ENCODE assay signal across 27 cellular contexts in genomic region chr1:24568475-24568874, GRCh38. TPM values are rescaled to one million over a fixed set of nuclear protein-coding genes. Genes with fewer than 3 reads are reported as not detected.
DNase-seq lines count a peak whose midpoint lies in the region; ATAC-seq, FAIRE-seq and TF ChIP-seq lines count a peak whose summit lies in the region.
"Had no signal": no experiment of that assay in that cellular context is flagged by ENCODE, and none has a peak within 500 bp of the region (broad histone marks: within the 10 kb centered on the region; RNA-seq: fewer than 3 reads in every experiment).

No MANE protein-coding gene starts in this region.

- DNase-seq in Calu3 = no peak
- DNase-seq in K562 (ENCODE audit: extremely low read depth in 1 of 4, low spot score in 3 of 4) = no peak
- no peak for DNase-seq in memory B cell (ENCODE audit: low spot score in 2 of 2)
- DNase-seq in stomach = no peak
- no peak for DNase-seq in COLO829 (ENCODE audit: low spot score)
- no peak for DNase-seq in midbrain (lab: John Stamatoyannopoulos, UW)
- DNase-seq: activated CD4-positive, alpha-beta T cell treated with anti-CD3 and anti-CD28 coated beads, Interleukin-2, amount 10 ng/mL, durations not matched to agents 7 days and 5 days; activated CD8-positive, alpha-beta memory T cell treated with anti-CD3 and anti-CD28 coated beads, Interleukin-2, amount 10 ng/mL, durations not matched to agents 7 days and 5 days; amygdala; GF-D8; KBM-7; NCI-H2171; nucleus accumbens; stimulated activated CD4-positive, alpha-beta T cell treated with anti-CD3 and anti-CD28 coated beads, Interleukin-4, amount 100 ng/mL, for 4 hours; stimulated activated naive CD8-positive, alpha-beta T cell treated with anti-CD3 and anti-CD28 coated beads, Interleukin-15, Interleukin-2, amounts not matched to agents 100 U/mL and 50 U/mL, for 24 hours; T-helper 2 cell had no signal

- in situ Hi-C loops in K562 (cut with MboI) = no loop called here

- intact Hi-C loops in Calu3 (cut with micrococcal nuclease; ENCODE audit: unreplicated experiment) (no loop called here), K562 (cut with micrococcal nuclease) (no loop called here), stomach (cut with DNase I; ENCODE audit: low total_unique reads) (no loop called here)

- TF ChIP-seq POLR2A in K562 (conservative IDR thresholded peaks at IDR 0.05) (no peak), stomach (IDR thresholded peaks at IDR 0.05) (no peak)

- TF ChIP-seq RAD21 in K562 (CRISPR knock-in tag; conservative IDR thresholded peaks at IDR 0.05 in 1 of 2, IDR thresholded peaks at IDR 0.05 in 1 of 2) = no peak

- 3% methylated on average over 2 of the region's 2 CpGs for WGBS in K562 (ENCODE audit: insufficient coverage, low coverage, missing lambda C conversion rate)
- 36 to 74% (median 71%) methylated on average over 2 of the region's 2 CpGs for WGBS in stomach, 5 donors

- H4K20me1 ChIP-seq in K562 (replicated peaks; ENCODE audit: control insufficient read depth, insufficient read depth, low read length) = no peaks in the 10 kb centered on the region

- H3K4me1 ChIP-seq in K562 (replicated peaks in 1 of 2; ENCODE audit: control insufficient read depth in 2 of 2, insufficient read depth in 2 of 2, low read length in 2 of 2) (peaks cover 0 to 5% of the 10 kb centered on the region in 2 experiments; a peak in 1 of 5 replicates), stomach (peaks cover 10 to 32% (median 17%) of the 10 kb centered on the region in 4 donors)

- TF ChIP-seq CTCF in Calu3 (IDR thresholded peaks at IDR 0.05; ENCODE audit: unreplicated experiment) (no peak), K562 (IDR thresholded peaks at IDR 0.05 in 2 of 3, conservative IDR thresholded peaks at IDR 0.05 in 1 of 3; ENCODE audit: insufficient read depth in 2 of 3, low read depth in 1 of 3, low read length in 3 of 3) (no peak), stomach (IDR thresholded peaks at IDR 0.05) (no peak)

- no peak overlapping the region for H3K4me2 ChIP-seq in K562 (ENCODE audit: insufficient read depth, low read length)

- H3K9ac ChIP-seq in K562 (ENCODE audit: insufficient read depth in 1 of 2, low read depth in 2 of 2, low read length in 2 of 2) = no peak overlapping the region

- H3K9me3 Mint-ChIP-seq in Calu3 (ENCODE audit: low read depth, unreplicated experiment) = no peaks in the 10 kb centered on the region
- no peaks in the 10 kb centered on the region for H3K9me3 Mint-ChIP-seq in memory B cell
- H3K9me3 Mint-ChIP-seq: activated CD4-positive, alpha-beta T cell treated with anti-CD3 and anti-CD28 coated beads, Interleukin-2, amount 10 ng/mL, durations not matched to agents 7 days and 5 days; activated naive CD4-positive, alpha-beta T cell treated with anti-CD3 and anti-CD28 coated beads for 36 hours; CD8-positive, alpha-beta T cell; dendritic cell treated with granulocyte-macrophage colony-stimulating factor and Interleukin-4, amounts not matched to agents 40 ng/mL and 50 ng/mL, for 4 days had no signal

- BruUV-seq in Calu3 (replicated peaks; lab: Mats Ljungman, UMichigan) (no TSS peak), K562 (replicated peaks; lab: Mats Ljungman, UMichigan) (no TSS peak)

- CTCF ChIA-PET in Calu3 (lab: Charles Lee) (interaction anchor here (1.0 to 1.4 kb wide), 8 partner anchors 9 to 27 kb away, joined by 3 to 9 read pairs (median 4); no protein-coding TSS in a partner anchor), K562 (lab: Yijun Ruan, JAX; ENCODE audit: low intra/inter-chr PET ratio) (interaction anchor here (1.2 kb wide), 1 partner anchor 262 kb away, joined by 3 read pairs; no protein-coding TSS in a partner anchor)

- H3K4me1 Mint-ChIP-seq in Calu3 (ENCODE audit: low read depth, unreplicated experiment) (peaks cover 50% of the 10 kb centered on the region), memory B cell (peaks cover 25% of the 10 kb centered on the region)

- H2AFZ ChIP-seq in K562 (ENCODE audit: low read depth, low read length) = no peak overlapping the region

- peak overlapping the region; percentile 74 for H3K27ac Mint-ChIP-seq in Calu3 (ENCODE audit: unreplicated experiment)
- H3K27ac Mint-ChIP-seq in memory B cell = peak overlapping the region; percentile 28
- H3K27ac Mint-ChIP-seq: activated CD4-positive, alpha-beta T cell treated with anti-CD3 and anti-CD28 coated beads, Interleukin-2, amount 10 ng/mL, durations not matched to agents 7 days and 5 days; activated CD8-positive, alpha-beta memory T cell treated with anti-CD3 and anti-CD28 coated beads, Interleukin-2, amount 10 ng/mL, durations not matched to agents 7 days and 5 days; activated naive CD4-positive, alpha-beta T cell treated with anti-CD3 and anti-CD28 coated beads for 36 hours; CD8-positive, alpha-beta T cell; dendritic cell treated with granulocyte-macrophage colony-stimulating factor and Interleukin-4, amounts not matched to agents 40 ng/mL and 50 ng/mL, for 4 days had no signal

- H3K9me1 ChIP-seq in K562 (ENCODE audit: control insufficient read depth, insufficient read depth, low read length) = no peaks in the 10 kb centered on the region

- no peak for TF ChIP-seq EP300 in K562 (IDR thresholded peaks at IDR 0.05; ENCODE audit: low read length)
- TF ChIP-seq EP300 in stomach (IDR thresholded peaks at IDR 0.05) = no peak

- H3K9me3 ChIP-seq in K562 (replicated peaks; ENCODE audit: control insufficient read depth, insufficient read depth, low read depth, low read length) = no peaks in the 10 kb centered on the region
- no peaks in the 10 kb centered on the region for H3K9me3 ChIP-seq in stomach
- H3K9me3 ChIP-seq: right atrium auricular region had no signal

- ATAC-seq in K562 = no peak
- no peak for ATAC-seq in memory B cell (ENCODE audit: low read depth)
- no peak for ATAC-seq in GM21381 (IDR thresholded peaks at IDR 0.05; ENCODE audit: unreplicated experiment)
- no peak for ATAC-seq in HG02870 (IDR thresholded peaks at IDR 0.05; ENCODE audit: unreplicated experiment)
- ATAC-seq: activated CD8-positive, alpha-beta memory T cell treated with anti-CD3 and anti-CD28 coated beads, Interleukin-2, amount 10 ng/mL, durations not matched to agents 7 days and 5 days; CD8-positive, alpha-beta T cell; stimulated activated naive CD8-positive, alpha-beta T cell treated with anti-CD3 and anti-CD28 coated beads, Interleukin-15, Interleukin-2, amounts not matched to agents 100 U/mL and 50 U/mL, for 24 hours had no signal

- H3K4me3 Mint-ChIP-seq in Calu3 (ENCODE audit: low read depth, unreplicated experiment) (no peak overlapping the region), memory B cell (no peak overlapping the region)
- H3K4me3 Mint-ChIP-seq: activated CD4-positive, alpha-beta T cell treated with anti-CD3 and anti-CD28 coated beads, Interleukin-2, amount 10 ng/mL, durations not matched to agents 7 days and 5 days; activated CD8-positive, alpha-beta memory T cell treated with anti-CD3 and anti-CD28 coated beads, Interleukin-2, amount 10 ng/mL, durations not matched to agents 7 days and 5 days; activated naive CD4-positive, alpha-beta T cell treated with anti-CD3 and anti-CD28 coated beads for 36 hours; CD8-positive, alpha-beta T cell; dendritic cell treated with granulocyte-macrophage colony-stimulating factor and Interleukin-4, amounts not matched to agents 40 ng/mL and 50 ng/mL, for 4 days had no signal

- no peaks in the 10 kb centered on the region for H3K79me2 ChIP-seq in K562 (ENCODE audit: control insufficient read depth, insufficient read depth, low read length)

- no peak overlapping the region for H3K27ac ChIP-seq in K562 (ENCODE audit: extremely low read depth, low read depth, low read length)
- peak overlapping the region; percentile 75 to 85 (median 79) for H3K27ac ChIP-seq in stomach
- H3K27ac ChIP-seq: cardiac muscle cell, right atrium auricular region, RWPE1 had no signal

- H3K4me3 ChIP-seq in K562 (no peak overlapping the region), stomach (no peak overlapping the region)
- H3K4me3 ChIP-seq: cardiac muscle cell, right atrium auricular region had no signal

- H3K27me3 Mint-ChIP-seq in Calu3 (ENCODE audit: unreplicated experiment) = no peaks in the 10 kb centered on the region
- no peaks in the 10 kb centered on the region for H3K27me3 Mint-ChIP-seq in memory B cell

- H3K27me3 ChIP-seq in K562 (ENCODE audit: control insufficient read depth in 2 of 2, insufficient read depth in 2 of 2, low read length in 2 of 2) (peaks cover 36 to 56% of the 10 kb centered on the region in 2 experiments), stomach (no peaks in the 10 kb centered on the region)
- H3K27me3 ChIP-seq: cardiac muscle cell, right atrium auricular region had no signal

- peaks cover 17% of the 10 kb centered on the region for H3K36me3 Mint-ChIP-seq in Calu3 (ENCODE audit: insufficient read depth, unreplicated experiment)
- no peaks in the 10 kb centered on the region for H3K36me3 Mint-ChIP-seq in memory B cell
- H3K36me3 Mint-ChIP-seq: activated CD8-positive, alpha-beta memory T cell treated with anti-CD3 and anti-CD28 coated beads, Interleukin-2, amount 10 ng/mL, durations not matched to agents 7 days and 5 days; CD8-positive, alpha-beta T cell had no signal

- POLR2A ChIA-PET in K562 (lab: Yijun Ruan, JAX) = interaction anchor here (0.7 to 0.9 kb wide), 2 partner anchors 10 to 25 kb away, joined by 3 read pairs; no protein-coding TSS in a partner anchor

- no peak for FAIRE-seq in K562 (lab: Jason Lieb, UNC)

- H3K36me3 ChIP-seq in K562 (ENCODE audit: control insufficient read depth, insufficient read depth, low read length) = no peaks in the 10 kb centered on the region
- H3K36me3 ChIP-seq in stomach = no peaks in the 10 kb centered on the region
- H3K36me3 ChIP-seq: cardiac muscle cell, right atrium auricular region had no signal

RNA-seq across cellular contexts. Expression of gene NCMAP, which starts 12.6 kb away (rescaled TPM):
- total RNA-seq in Calu3 (2022) (63.9 and 78.8 TPM in 2 replicates), K562 (2014; rRNA removed) (not detected in 2 replicates), K562 (2014; rRNA removed; fragmentation: Illumina TruSeq; extraction: Trizol) (not detected in 2 replicates), K562 (2015; rRNA removed; fragmentation: Illumina TruSeq; extraction: Trizol) (not detected in 2 replicates), K562 (2021) (not detected in 2 replicates), stomach (1 to 10 TPM in 3 of 5 donors, under 1 TPM in 2; 0.29 to 9.3 (median 3.9) TPM)
- total RNA-seq in K562 (2011; cell fraction: chromatin; rRNA removed; ENCODE audit: low replicate concordance) = not detected in 2 replicates
- total RNA-seq in K562 (2011; cell fraction: nucleolus; rRNA removed) = not detected in 2 replicates
- total RNA-seq in K562 (2011; cell fraction: nucleoplasm; rRNA removed) = not detected in 2 replicates
- polyA plus RNA-seq in K562 (2011; rRNA removed) (not detected in 2 replicates), K562 (2014; fragmentation: Illumina TruSeq; extraction: Trizol) (not detected in 2 replicates), K562 (2014; fragmentation: Nextera tagmentation; extraction: Ambion mirVana) (under 1 TPM in 1 of 2 experiments, not detected in 1; 0.03 TPM), K562 (2014; rRNA removed) (not detected in 2 replicates), stomach (1 to 10 TPM; 2.4 to 5.0 (median 4.3) TPM)
- 0.01 TPM in 1 of 2 replicates, not detected in the other for polyA plus RNA-seq in K562 (2011; cell fraction: cytosol; rRNA removed)
- polyA plus RNA-seq in K562 (2011; cell fraction: nucleus; rRNA removed) = not detected in 2 replicates
- polyA plus RNA-seq in K562 (2012) = 0.03 TPM in 1 of 2 replicates, not detected in the other
- not detected in 2 replicates for polyA minus RNA-seq in K562 (2011; rRNA and poly(A)+ RNA removed)
- not detected in 2 replicates for polyA minus RNA-seq in K562 (2011; cell fraction: cytosol; rRNA and poly(A)+ RNA removed)
- not detected in 2 replicates for polyA minus RNA-seq in K562 (2011; cell fraction: nucleus; rRNA and poly(A)+ RNA removed)
- total RNA-seq: activated CD4-positive, alpha-beta T cell treated with anti-CD3 and anti-CD28 coated beads, Interleukin-2, amount 10 ng/mL, durations not matched to agents 7 days and 5 days; activated CD8-positive, alpha-beta memory T cell treated with anti-CD3 and anti-CD28 coated beads, Interleukin-2, amount 10 ng/mL, durations not matched to agents 7 days and 5 days; cardiac muscle cell; fibroblast of lung; glomerular endothelial cell; lung microvascular endothelial cell had no signal
- polyA plus RNA-seq: cardiac muscle cell, fibroblast of lung had no signal
